ENCODE assay signal across 16 cellular contexts in genomic region chr2:57552885-57553284, GRCh38.
"Had no signal": no experiment of that assay in that cellular context is flagged by ENCODE, and none has a peak within 500 bp of the region (broad histone marks: within the 10 kb centered on the region; RNA-seq: fewer than 3 reads in every experiment).

No MANE protein-coding gene starts in this region.

- H3K9me3 ChIP-seq: ovary had no signal

- H3K27me3 Mint-ChIP-seq: activated CD4-positive, alpha-beta T cell treated with anti-CD3 and anti-CD28 coated beads, Interleukin-2, amount 10 ng/mL, durations not matched to agents 7 days and 5 days; activated naive CD8-positive, alpha-beta T cell treated with anti-CD3 and anti-CD28 coated beads, Interleukin-2, amount 10 ng/mL, durations not matched to agents 7 days and 5 days; brain; central memory CD8-positive, alpha-beta T cell; naive B cell had no signal

- H3K4me1 Mint-ChIP-seq: brain had no signal

- H3K4me3 Mint-ChIP-seq: activated CD4-positive, alpha-beta T cell treated with anti-CD3 and anti-CD28 coated beads, Interleukin-2, amount 10 ng/mL, durations not matched to agents 7 days and 5 days; activated naive CD8-positive, alpha-beta T cell treated with anti-CD3 and anti-CD28 coated beads, Interleukin-2, amount 10 ng/mL, durations not matched to agents 7 days and 5 days; brain; central memory CD8-positive, alpha-beta T cell; naive B cell had no signal

- ATAC-seq: sciatic nerve had no signal

- H3K27ac ChIP-seq: esophagus squamous epithelium, left ventricle myocardium inferior, ovary, spleen had no signal

- H3K4me3 ChIP-seq: esophagus squamous epithelium, left ventricle myocardium inferior, ovary, spleen had no signal

- H3K4me1 ChIP-seq: esophagus squamous epithelium, left ventricle myocardium inferior, spleen had no signal

- H3K27me3 ChIP-seq: esophagus squamous epithelium, ovary, spleen had no signal

- DNase-seq: activated CD4-positive, alpha-beta T cell treated with anti-CD3 and anti-CD28 coated beads, Interleukin-2, amount 10 ng/mL, durations not matched to agents 7 days and 5 days; activated CD4-positive, CD25-positive, alpha-beta regulatory T cell; activated naive CD8-positive, alpha-beta T cell treated with anti-CD3 and anti-CD28 coated beads, Interleukin-2, amount 10 ng/mL, durations not matched to agents 7 days and 5 days; cortex of kidney; effector CD4-positive, alpha-beta T cell; esophagus squamous epithelium; hypothalamus; left ventricle myocardium inferior; naive B cell; ovary; spleen; stimulated activated CD4-positive, alpha-beta T cell treated with anti-CD3 and anti-CD28 coated beads, Interleukin-1b, Interleukin-23, amount 100 ng/mL, for 48 hours had no signal

- H3K36me3 Mint-ChIP-seq: activated naive CD8-positive, alpha-beta T cell treated with anti-CD3 and anti-CD28 coated beads, Interleukin-2, amount 10 ng/mL, durations not matched to agents 7 days and 5 days; brain had no signal

- FAIRE-seq: endothelial cell of umbilical vein had no signal

- H3K36me3 ChIP-seq: esophagus squamous epithelium, left ventricle myocardium inferior, ovary, spleen had no signal

- H3K27ac Mint-ChIP-seq: activated CD4-positive, alpha-beta T cell treated with anti-CD3 and anti-CD28 coated beads, Interleukin-2, amount 10 ng/mL, durations not matched to agents 7 days and 5 days; activated naive CD8-positive, alpha-beta T cell treated with anti-CD3 and anti-CD28 coated beads, Interleukin-2, amount 10 ng/mL, durations not matched to agents 7 days and 5 days; brain; naive B cell had no signal
